In genomic region chr15:101318147-101318809, GRCh38 we compare ENCODE assay signal across 22 cellular contexts. TPM values are rescaled to one million over a fixed set of nuclear protein-coding genes. Genes with fewer than 3 reads are reported as not detected.
A peak's percentile ranks its signal among the peaks of the same experiment; 100 is the strongest.
DNase-seq lines count a peak whose midpoint lies in the region; FAIRE-seq and TF ChIP-seq lines count a peak whose summit lies in the region.
"Had no signal": no experiment of that assay in that cellular context is flagged by ENCODE, and none has a peak within 500 bp of the region (broad histone marks: within the 10 kb centered on the region; RNA-seq: fewer than 3 reads in every experiment).

No MANE protein-coding gene starts in this region.

- H3K4me1 ChIP-seq in spleen, result peaks cover 0 to 18% (median 11%) of the 10 kb centered on the region in 6 donors
- H3K4me1 ChIP-seq in SK-N-SH (ENCODE audit: control insufficient read depth in 1 of 2, insufficient read depth in 2 of 2, low read depth in 1 of 2, low read length in 1 of 2), result peaks cover 0 to 14% of the 10 kb centered on the region in 2 experiments; a peak in 1 of 4 replicates
- H3K4me1 ChIP-seq: A549, SJSA1 had no signal

- no peaks in the 10 kb centered on the region for H3K9me3 Mint-ChIP-seq in endothelial cell (ENCODE audit: unreplicated experiment)
- H3K9me3 Mint-ChIP-seq: CD4-positive, alpha-beta memory T cell had no signal

- DNase-seq in RWPE1 (ENCODE audit: low spot score) (peak; percentile 83), caudate nucleus (lab: John Stamatoyannopoulos, UW) (peak in 38 of 61 donors; percentile 8 to 77 (median 48)), islet precursor cell (peak; percentile 56), putamen (ENCODE audit: low spot score) (peak; percentile 57), frontal cortex (ENCODE audit: low spot score in 2 of 2) (no peak), spleen (no peak), SK-N-SH (no peak), endothelial cell (ENCODE audit: low spot score) (no peak)
- DNase-seq: EL, KBM-7, NCI-H187, NCI-H2107, NCI-H2227 treated with DMSO at 0.1 percent for 48 hours, NCI-H524 treated with DMSO at 0.1 percent for 48 hours, PC-9 had no signal

- peaks cover 0 to 39% (median 0%) of the 10 kb centered on the region in 7 donors for H3K27me3 ChIP-seq in spleen (replicated peaks in 1 of 7)
- no peaks in the 10 kb centered on the region; the same call in 1 of the 2 replicates for H3K27me3 ChIP-seq in SK-N-SH (ENCODE audit: insufficient read depth)

- H4K20me1 ChIP-seq in SK-N-SH (ENCODE audit: insufficient read depth), result no peaks in the 10 kb centered on the region

- no peaks in the 10 kb centered on the region for H3K79me2 ChIP-seq in SK-N-SH (ENCODE audit: insufficient read depth)

- no peak overlapping the region for H2AFZ ChIP-seq in SK-N-SH (ENCODE audit: low read depth)
- H2AFZ ChIP-seq: PC-9 had no signal

- H3K4me3 Mint-ChIP-seq in endothelial cell (ENCODE audit: unreplicated experiment), result no peak overlapping the region
- H3K4me3 Mint-ChIP-seq: CD4-positive, alpha-beta memory T cell had no signal

- H3K4me3 ChIP-seq in spleen (no peak overlapping the region), SK-N-SH (ENCODE audit: low read depth in 2 of 2, low read length in 1 of 2) (no peak overlapping the region)
- H3K4me3 ChIP-seq: A549, PC-9, SJSA1 had no signal

- TF ChIP-seq CTCF in RWPE1 (conservative IDR thresholded peaks at IDR 0.05; ENCODE audit: low read depth) (no peak), spleen (IDR thresholded peaks at IDR 0.05 in 8 of 11, conservative IDR thresholded peaks at IDR 0.05 in 3 of 11) (no peak), SK-N-SH (IDR thresholded peaks at IDR 0.05) (no peak), endothelial cell (IDR thresholded peaks at IDR 0.05; ENCODE audit: unreplicated experiment) (no peak)

- peaks cover 0 to 98% (median 23%) of the 10 kb centered on the region in 6 donors for H3K36me3 ChIP-seq in spleen
- no peaks in the 10 kb centered on the region for H3K36me3 ChIP-seq in SK-N-SH (replicated peaks in 1 of 2; ENCODE audit: control insufficient read depth in 1 of 2, insufficient read depth in 2 of 2, low read length in 1 of 2)
- H3K36me3 ChIP-seq: SJSA1 had no signal

- peaks cover 2% of the 10 kb centered on the region for H3K4me1 Mint-ChIP-seq in endothelial cell (ENCODE audit: unreplicated experiment)

- TF ChIP-seq RAD21 in SK-N-SH (IDR thresholded peaks at IDR 0.05; ENCODE audit: low read length), result no peak

- H3F3A ChIP-seq in SK-N-SH (replicated peaks; ENCODE audit: insufficient read depth), result no peaks in the 10 kb centered on the region

- intact Hi-C loops in spleen (cut with DNase I; ENCODE audit: low total_unique reads), result no loop called here

- H3K9me2 ChIP-seq in SK-N-SH, result no peaks in the 10 kb centered on the region

- peak overlapping the region; percentile 5; the same call in 1 of the 2 replicates for H3K27ac ChIP-seq in RWPE1
- peak overlapping the region; percentile 64 for H3K27ac ChIP-seq in caudate nucleus (ENCODE audit: low read depth, low read length)
- H3K27ac ChIP-seq in spleen, result peak overlapping the region in 1 of 8 donors; percentile 4
- no peak overlapping the region for H3K27ac ChIP-seq in SK-N-SH (ENCODE audit: low read depth in 2 of 2, low read length in 1 of 2)
- H3K27ac ChIP-seq: A549, PC-9, SJSA1 had no signal

- 82 to 88% (median 85%) methylated on average over 18 to 19 of the region's 19 CpGs for WGBS in spleen, 5 donors
- 50% methylated on average over 12 of the region's 19 CpGs for WGBS in SK-N-SH (ENCODE audit: low lambda C conversion rate)

- H3K27ac Mint-ChIP-seq in endothelial cell (ENCODE audit: unreplicated experiment), result no peak overlapping the region

- TF ChIP-seq EP300 in SK-N-SH (IDR thresholded peaks at IDR 0.05; ENCODE audit: borderline replicate concordance in 1 of 2, low read depth in 1 of 2, low read length in 1 of 2), result no peak

- H3K4me2 ChIP-seq in SK-N-SH, result no peak overlapping the region
- H3K4me2 ChIP-seq: A549, PC-9 had no signal

- no peak overlapping the region for H3K9ac ChIP-seq in SK-N-SH

- H3K9me3 ChIP-seq in spleen, result no peaks in the 10 kb centered on the region
- no peaks in the 10 kb centered on the region for H3K9me3 ChIP-seq in SK-N-SH
- H3K9me3 ChIP-seq: A549, SJSA1 had no signal

- no peak for TF ChIP-seq POLR2A in spleen (IDR thresholded peaks at IDR 0.05)

- no peaks in the 10 kb centered on the region for H3K36me3 Mint-ChIP-seq in endothelial cell (ENCODE audit: low read depth, unreplicated experiment)
- H3K36me3 Mint-ChIP-seq: CD4-positive, alpha-beta memory T cell had no signal

- POLR2A ChIA-PET in RWPE1 (lab: Yijun Ruan, JAX; ENCODE audit: low non-redundant PET), result no interaction called here
- POLR2A ChIA-PET in SK-N-SH (lab: Yijun Ruan, JAX), result interaction anchor here (1.0 kb wide), 1 partner anchor 133 kb away, joined by 3 read pairs; no protein-coding TSS in a partner anchor

- CTCF ChIA-PET in RWPE1 (lab: Yijun Ruan, JAX) (no interaction called here), SK-N-SH (lab: Yijun Ruan, JAX) (interaction anchor here (0.5 to 3.2 kb wide), 6 partner anchors 15 to 323 kb away, joined by 3 to 18 read pairs (median 4); no protein-coding TSS in a partner anchor)

- H3K27me3 Mint-ChIP-seq in endothelial cell (ENCODE audit: unreplicated experiment), result peaks cover 11% of the 10 kb centered on the region

- no peak for FAIRE-seq in frontal cortex (lab: Jason Lieb, UNC)
- FAIRE-seq: A549, GM12891, GM19239, H1, HepG2 had no signal

TF ChIP-seq in SK-N-SH, 30 proteins besides CTCF, POLR2A, EP300 and RAD21 (continues in another document):
- TF ChIP-seq GATA2 (CRISPR knock-in tag; IDR thresholded peaks at IDR 0.05) (no peak), FOXJ3 (CRISPR knock-in tag; IDR thresholded peaks at IDR 0.05) (no peak), ZBTB33 (IDR thresholded peaks at IDR 0.05; ENCODE audit: borderline replicate concordance, low read depth) (no peak), REST (IDR thresholded peaks at IDR 0.05; ENCODE audit: low read depth, low read length) (no peak), NFIC (IDR thresholded peaks at IDR 0.05; ENCODE audit: borderline replicate concordance) (no peak), GABPA (IDR thresholded peaks at IDR 0.05; ENCODE audit: low read depth) (no peak), EZH2phosphoT487 (IDR thresholded peaks at IDR 0.05; ENCODE audit: borderline replicate concordance, low read depth) (no peak), ELF1 (IDR thresholded peaks at IDR 0.05) (no peak), MAX (IDR thresholded peaks at IDR 0.05; ENCODE audit: low read depth) (no peak), CHD2 (IDR thresholded peaks at IDR 0.05; ENCODE audit: low read length, partially characterized antibody) (no peak)

RNA-seq across cellular contexts. Expression of gene SNRPA1, which starts 23.2 kb away (rescaled TPM):
- total RNA-seq in frontal cortex (13.9 TPM), spleen (10 to 100 TPM; 56.2 to 85.4 (median 68.8) TPM), endothelial cell (ENCODE audit: unreplicated experiment) (62.2 TPM)
- polyA plus RNA-seq in spleen (10 to 100 TPM; 74.6 to 75.1 (median 74.7) TPM), SK-N-SH (2012; rRNA removed) (59.9 and 62.3 TPM in 2 replicates)
- 68.2 and 86.6 TPM in 2 replicates for polyA plus RNA-seq in SK-N-SH (2012; cell fraction: cytosol; rRNA removed)
- 58.2 and 99.5 TPM in 2 replicates for polyA plus RNA-seq in SK-N-SH (2012; cell fraction: nucleus; rRNA removed)

RNA-seq across cellular contexts. Expression of gene SELENOS, which starts 41.0 kb away (rescaled TPM):
- 48.9 TPM for total RNA-seq in frontal cortex
- total RNA-seq in spleen, result 100 to 1,000 TPM in 1 of 7 donors, 10 to 100 TPM in 6; 47.3 to 109 (median 63.8) TPM
- 10 to 100 TPM; 25.7 to 41.1 (median 39.7) TPM for polyA plus RNA-seq in spleen
- 101 and 124 TPM in 2 replicates for polyA plus RNA-seq in SK-N-SH (2012; rRNA removed)
- polyA plus RNA-seq in SK-N-SH (2012; cell fraction: cytosol; rRNA removed), result 124 and 132 TPM in 2 replicates
- polyA plus RNA-seq in SK-N-SH (2012; cell fraction: nucleus; rRNA removed), result 48.8 and 75.5 TPM in 2 replicates
- total RNA-seq in endothelial cell (ENCODE audit: unreplicated experiment), result 48.9 TPM

Comparison
In these comparisons a context has a peak if more than half of its experiments do, and no peak if none do; other contexts are left out.
1. DNase-seq: peak in RWPE1 (single experiment), caudate nucleus (38 of 61), islet precursor cell (single experiment) and putamen (single experiment); none in frontal cortex (0 of 2), spleen (single experiment), SK-N-SH (single experiment) and endothelial cell (single experiment).
2. H3K27ac ChIP-seq: peak in RWPE1 (single experiment) and caudate nucleus (single experiment); none in SK-N-SH (0 of 2).